ENCODE assay signal across 25 cellular contexts in genomic region chr5:73987915-73988314, GRCh38.
"Had no signal": no experiment of that assay in that cellular context is flagged by ENCODE, and none has a peak within 500 bp of the region (broad histone marks: within the 10 kb centered on the region; RNA-seq: fewer than 3 reads in every experiment).

No MANE protein-coding gene starts in this region.

- H3K4me1 Mint-ChIP-seq: activated B cell treated with CpG ODN at 0.5 μM for 24 hours; activated CD4-positive, alpha-beta T cell treated with anti-CD3 and anti-CD28 coated beads, Interleukin-2, amount 10 ng/mL, durations not matched to agents 24 days and 14 days; activated CD8-positive, alpha-beta memory T cell treated with anti-CD3 and anti-CD28 coated beads, Interleukin-2, amount 10 ng/mL, durations not matched to agents 7 days and 5 days; activated naive CD4-positive, alpha-beta T cell treated with anti-CD3 and anti-CD28 coated beads, Interleukin-2, amount 50 U/mL, for 24 hours; T-helper 17 cell had no signal

- H3K27ac Mint-ChIP-seq: activated B cell treated with CpG ODN at 0.5 μM for 24 hours; activated CD4-positive, alpha-beta T cell treated with anti-CD3 and anti-CD28 coated beads, Interleukin-2, amount 10 ng/mL, durations not matched to agents 24 days and 14 days; activated CD8-positive, alpha-beta memory T cell treated with anti-CD3 and anti-CD28 coated beads, Interleukin-2, amount 10 ng/mL, durations not matched to agents 7 days and 5 days; activated naive CD4-positive, alpha-beta T cell treated with anti-CD3 and anti-CD28 coated beads, Interleukin-2, amount 50 U/mL, for 24 hours; activated T-cell treated with anti-CD3 and anti-CD28 coated beads, Interleukin-2, amount 50 U/mL, for 24 hours; activated T-helper 1 cell treated with anti-CD3 and anti-CD28 coated beads, Interleukin-12 subunit alpha, Interleukin-12 subunit beta, Interleukin-2, Interleukin-4 antibody, amounts not matched to agents 30 ng/mL and 10 ng/mL and 1 ng/mL, durations not matched to agents 14 hours and 24 hours and 36 hours; T-helper 17 cell had no signal

- H3K36me3 Mint-ChIP-seq: activated CD8-positive, alpha-beta memory T cell treated with anti-CD3 and anti-CD28 coated beads, Interleukin-2, amount 10 ng/mL, durations not matched to agents 7 days and 5 days; activated naive CD4-positive, alpha-beta T cell treated with anti-CD3 and anti-CD28 coated beads, Interleukin-2, amount 50 U/mL, for 24 hours had no signal

- DNase-seq: activated B cell treated with CpG ODN at 0.5 μM for 24 hours; activated CD4-positive, alpha-beta T cell treated with anti-CD3 and anti-CD28 coated beads for 1 hour; activated CD4-positive, alpha-beta T cell treated with anti-CD3 and anti-CD28 coated beads, Interleukin-2, amount 10 ng/mL, durations not matched to agents 24 days and 14 days; activated CD4-positive, alpha-beta T cell treated with anti-CD3 and anti-CD28 coated beads, Interleukin-2, amount 50 U/mL, for 48 hours; activated CD8-positive, alpha-beta memory T cell treated with anti-CD3 and anti-CD28 coated beads, Interleukin-2, amount 10 ng/mL, durations not matched to agents 7 days and 5 days; activated effector memory CD4-positive, alpha-beta T cell treated with Interleukin-2 at 50 U/mL for 16 hours; activated naive CD4-positive, alpha-beta T cell; activated T-cell treated with anti-CD3 and anti-CD28 coated beads, Interleukin-2, amount 50 U/mL, for 24 hours; aorta; body of pancreas; Kasumi-1; KBM-7; NCI-H1048; NCI-H146; NCI-H187 treated with DMSO at 0.1 percent for 48 hours; NCI-H2107; NCI-H446; NCI-H524; SIG-M5; T-helper 17 cell; T-helper 9 cell had no signal

- H3K27me3 ChIP-seq: body of pancreas, cardiac muscle cell had no signal

- H3K36me3 ChIP-seq: cardiac muscle cell had no signal

- ATAC-seq: activated CD8-positive, alpha-beta memory T cell treated with anti-CD3 and anti-CD28 coated beads, Interleukin-2, amount 10 ng/mL, durations not matched to agents 7 days and 5 days; body of pancreas; T-helper 17 cell had no signal

- H3K9me3 ChIP-seq: body of pancreas had no signal

- FAIRE-seq: RCC 7860 had no signal

- H3K27me3 Mint-ChIP-seq: activated CD4-positive, alpha-beta T cell treated with anti-CD3 and anti-CD28 coated beads, Interleukin-2, amount 10 ng/mL, durations not matched to agents 24 days and 14 days had no signal

- H3K9me3 Mint-ChIP-seq: activated B cell treated with CpG ODN at 0.5 μM for 24 hours; activated CD4-positive, alpha-beta T cell treated with anti-CD3 and anti-CD28 coated beads, Interleukin-2, amount 10 ng/mL, durations not matched to agents 24 days and 14 days; activated naive CD4-positive, alpha-beta T cell treated with anti-CD3 and anti-CD28 coated beads, Interleukin-2, amount 50 U/mL, for 24 hours; activated T-cell treated with anti-CD3 and anti-CD28 coated beads, Interleukin-2, amount 50 U/mL, for 24 hours; activated T-helper 1 cell treated with anti-CD3 and anti-CD28 coated beads, Interleukin-12 subunit alpha, Interleukin-12 subunit beta, Interleukin-2, Interleukin-4 antibody, amounts not matched to agents 30 ng/mL and 10 ng/mL and 1 ng/mL, durations not matched to agents 14 hours and 24 hours and 36 hours had no signal

- H3K4me3 Mint-ChIP-seq: activated B cell treated with CpG ODN at 0.5 μM for 24 hours; activated CD4-positive, alpha-beta T cell treated with anti-CD3 and anti-CD28 coated beads, Interleukin-2, amount 10 ng/mL, durations not matched to agents 24 days and 14 days; activated CD8-positive, alpha-beta memory T cell treated with anti-CD3 and anti-CD28 coated beads, Interleukin-2, amount 10 ng/mL, durations not matched to agents 7 days and 5 days; activated naive CD4-positive, alpha-beta T cell treated with anti-CD3 and anti-CD28 coated beads, Interleukin-2, amount 50 U/mL, for 24 hours; activated T-cell treated with anti-CD3 and anti-CD28 coated beads, Interleukin-2, amount 50 U/mL, for 24 hours; activated T-helper 1 cell treated with anti-CD3 and anti-CD28 coated beads, Interleukin-12 subunit alpha, Interleukin-12 subunit beta, Interleukin-2, Interleukin-4 antibody, amounts not matched to agents 30 ng/mL and 10 ng/mL and 1 ng/mL, durations not matched to agents 14 hours and 24 hours and 36 hours; T-helper 17 cell had no signal

- H3K4me3 ChIP-seq: body of pancreas, cardiac muscle cell had no signal

- H3K27ac ChIP-seq: body of pancreas, cardiac muscle cell had no signal
